Comparison of ENCODE assay signal across 15 cellular contexts in the genomic region with DNA sequence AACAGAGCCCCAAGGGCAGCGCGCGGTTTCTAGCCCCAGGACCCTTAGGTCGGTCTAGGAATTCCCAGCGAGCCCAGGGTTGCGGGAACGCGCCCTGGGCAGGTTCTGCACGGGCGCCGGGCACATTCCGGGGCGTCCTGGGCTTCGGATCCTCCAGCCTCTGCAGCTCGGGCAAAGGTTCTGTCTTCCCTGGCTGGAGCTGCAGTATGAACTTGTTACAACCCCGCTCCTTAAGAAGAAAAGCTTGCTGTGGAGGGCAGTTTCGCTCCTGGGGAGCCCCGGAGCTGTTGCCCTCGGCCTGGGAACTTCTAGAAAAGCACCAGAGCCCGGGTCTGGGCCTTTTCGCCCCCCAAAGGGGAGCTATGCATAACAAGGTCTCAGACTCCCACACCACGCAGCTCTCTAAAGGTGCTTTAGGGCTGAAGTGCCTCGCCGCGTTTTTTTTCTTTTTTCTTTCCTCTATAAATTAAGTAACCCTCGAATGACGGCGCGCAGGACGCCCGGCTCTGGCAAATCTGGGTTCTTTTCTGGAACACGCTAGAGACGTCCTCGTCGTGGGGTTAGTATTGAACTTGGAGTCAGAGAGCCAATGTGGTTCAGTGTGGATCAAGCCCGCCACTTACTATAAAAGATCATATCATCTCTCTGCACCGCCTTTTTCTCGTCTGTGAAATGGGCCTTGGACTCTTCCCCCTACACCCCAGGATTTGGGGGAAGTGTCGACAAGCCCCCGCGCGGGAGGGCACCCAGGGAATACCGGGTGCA. TPM values are rescaled to one million over a fixed set of nuclear protein-coding genes. Genes with fewer than 3 reads are reported as not detected.
DNase-seq lines count a peak whose midpoint lies in the region; TF ChIP-seq lines count a peak whose summit lies in the region.
"Had no signal": no experiment of that assay in that cellular context is flagged by ENCODE, and none has a peak within 500 bp of the region (broad histone marks: within the 10 kb centered on the region; RNA-seq: fewer than 3 reads in every experiment).

No MANE protein-coding gene starts in this region.

- peaks cover 6 to 14% (median 9%) of the 10 kb centered on the region in 5 experiments for H3K9me3 Mint-ChIP-seq in brain
- H3K9me3 Mint-ChIP-seq: activated CD8-positive, alpha-beta T cell treated with anti-CD3 and anti-CD28 coated beads for 36 hours had no signal

- H3K4me1 ChIP-seq in cardiac muscle cell (ENCODE audit: low read depth) (no peaks in the 10 kb centered on the region), mesodermal cell (ENCODE audit: control insufficient read depth, insufficient read depth, low read length, poor library complexity, severe bottlenecking) (peaks cover 39% of the 10 kb centered on the region)

- peak overlapping the region; percentile 49 to 82 (median 69) for H3K4me3 Mint-ChIP-seq in brain

- H3K4me3 ChIP-seq in cardiac muscle cell = peak overlapping the region; percentile 30
- peak overlapping the region; percentile 32 for H3K4me3 ChIP-seq in mesodermal cell (ENCODE audit: extremely low read depth, insufficient read depth, low read length, poor library complexity, severe bottlenecking)
- H3K4me3 ChIP-seq: PC-9 had no signal

- peaks cover 20% of the 10 kb centered on the region for H3K36me3 Mint-ChIP-seq in brain

- H3K36me3 ChIP-seq in cardiac muscle cell = no peaks in the 10 kb centered on the region
- peaks cover 29% of the 10 kb centered on the region for H3K36me3 ChIP-seq in mesodermal cell (ENCODE audit: control insufficient read depth, insufficient read depth, low read length)
- H3K36me3 ChIP-seq: pancreas had no signal

- H3K9me3 ChIP-seq in cardiac muscle cell (ENCODE audit: low read depth) = no peaks in the 10 kb centered on the region
- no peaks in the 10 kb centered on the region for H3K9me3 ChIP-seq in mesodermal cell (ENCODE audit: control insufficient read depth, low read length)
- H3K9me3 ChIP-seq: pancreas had no signal

- TF ChIP-seq CTCF in cardiac muscle cell (IDR thresholded peaks at IDR 0.05; ENCODE audit: low read depth, low read length) = no peak
- TF ChIP-seq CTCF in brain (conservative IDR thresholded peaks at IDR 0.05) = no peak

- H3K27me3 ChIP-seq in cardiac muscle cell = peaks cover 100% of the 10 kb centered on the region

- 1 to 5% methylated on average over 30 to 34 of the region's 43 CpGs for WGBS in mesodermal cell (ENCODE audit: insufficient coverage in 2 of 2), 2 experiments

- H3K27ac ChIP-seq in cardiac muscle cell (no peak overlapping the region), mesodermal cell (ENCODE audit: low read depth, low read length, severe bottlenecking) (peak overlapping the region; percentile 59)
- H3K27ac ChIP-seq: pancreas, PC-9 had no signal

- intact Hi-C loops in cardiac septum (cut with DNase I) = no loop called here

- H3K27ac Mint-ChIP-seq in brain = peak overlapping the region in 1 of 5 experiments; percentile 85
- H3K27ac Mint-ChIP-seq: activated CD8-positive, alpha-beta T cell treated with anti-CD3 and anti-CD28 coated beads for 36 hours had no signal

- no peaks in the 10 kb centered on the region for H3K27me3 Mint-ChIP-seq in brain

- H3K4me1 Mint-ChIP-seq in brain = peaks cover 50% of the 10 kb centered on the region

- peak in 1 of 2 donors; percentile 23 for DNase-seq in cardiac muscle cell (ENCODE audit: low read depth in 1 of 2, low spot score in 1 of 2)
- DNase-seq in cardiac septum (ENCODE audit: low spot score) = no peak
- DNase-seq in NCI-H524 treated with DMSO at 0.1 percent for 48 hours (lab: John Stamatoyannopoulos, UW) = no peak
- no peak for DNase-seq in NCI-H2081 (lab: John Stamatoyannopoulos, UW)
- no peak for DNase-seq in DMS153 (lab: John Stamatoyannopoulos, UW)
- DNase-seq in activated CD4-positive, alpha-beta T cell treated with anti-CD3 and anti-CD28 coated beads, Interleukin-2, amount 50 U/mL, for 4 hours = no peak
- DNase-seq: activated CD8-positive, alpha-beta T cell treated with anti-CD3 and anti-CD28 coated beads for 36 hours; DND-41; left ventricle myocardium superior; NCI-H2227 treated with DMSO at 0.1 percent for 48 hours; pancreas; PC-9 had no signal

RNA-seq across cellular contexts. Expression of gene MSX1, which starts 5.7 kb away (rescaled TPM):
- 15.6 and 25.2 TPM in 2 replicates for total RNA-seq in cardiac muscle cell
- polyA plus RNA-seq in cardiac muscle cell = 12.5 and 27.5 TPM in 2 replicates
- 5.0 TPM for total RNA-seq in cardiac septum
- polyA plus RNA-seq in brain (ENCODE audit: insufficient read depth, low read depth, low replicate concordance) = 4.8 TPM
- 168 TPM for polyA plus RNA-seq in mesodermal cell (2013, experiment 1 of 2)
- polyA plus RNA-seq in mesodermal cell (2013, experiment 2 of 2) = 152 TPM
- total RNA-seq: PC-9; T-helper 1 cell treated with Interleukin-12 subunit alpha and Interleukin-12 subunit beta and Interleukin-4 antibody, amounts not matched to agents 30 ng/mL and 1 ng/mL, for 36 hours had no signal
